Comparison of ENCODE assay signal across 8 cellular contexts in the genomic region with DNA sequence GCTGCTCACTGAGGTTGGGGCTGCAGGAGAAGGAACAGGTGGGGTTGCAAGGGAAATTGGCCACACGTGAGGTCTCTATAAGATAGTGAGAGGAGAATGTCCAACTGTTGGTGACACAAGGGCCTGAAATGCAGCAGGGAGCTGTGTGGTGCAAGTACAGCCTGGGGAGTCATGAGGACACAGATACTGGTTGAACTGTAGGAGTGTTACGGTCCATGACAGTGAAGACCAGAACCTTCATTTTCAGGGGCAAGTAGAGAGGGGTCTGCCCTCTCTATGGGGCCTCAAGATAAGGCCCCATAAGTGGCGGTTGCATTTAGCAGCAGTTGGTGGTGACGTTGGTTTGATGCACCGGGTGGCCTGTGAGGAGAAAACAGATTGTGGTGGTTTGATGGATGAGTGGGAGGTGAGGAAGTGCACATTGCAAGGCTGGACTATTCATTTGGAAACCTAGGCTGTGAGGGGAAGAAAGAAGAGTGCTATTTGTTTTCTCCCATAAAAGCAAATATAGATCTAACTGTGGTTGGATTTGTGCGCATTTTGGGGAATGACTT.
A peak's percentile ranks its signal among the peaks of the same experiment; 100 is the strongest.
DNase-seq lines count a peak whose midpoint lies in the region; ATAC-seq lines count a peak whose summit lies in the region.

No MANE protein-coding gene starts in this region.

- no peaks in the 10 kb centered on the region for H3K9me3 Mint-ChIP-seq in stimulated activated memory B cell treated with anti-CD40 and anti-IgM and Interleukin-4, amounts not matched to agents 10 μg/mL and 1 μg/mL and 100 μg/mL, for 72 hours

- H3K27me3 Mint-ChIP-seq in stimulated activated memory B cell treated with anti-CD40 and anti-IgM and Interleukin-4, amounts not matched to agents 10 μg/mL and 1 μg/mL and 100 μg/mL, for 72 hours = peaks cover 10% of the 10 kb centered on the region

- H3K36me3 Mint-ChIP-seq in stimulated activated memory B cell treated with anti-CD40 and anti-IgM and Interleukin-4, amounts not matched to agents 10 μg/mL and 1 μg/mL and 100 μg/mL, for 72 hours = no peaks in the 10 kb centered on the region

- H3K4me1 Mint-ChIP-seq in stimulated activated memory B cell treated with anti-CD40 and anti-IgM and Interleukin-4, amounts not matched to agents 10 μg/mL and 1 μg/mL and 100 μg/mL, for 72 hours = peaks cover 7% of the 10 kb centered on the region

- no peak overlapping the region for H3K4me3 Mint-ChIP-seq in stimulated activated memory B cell treated with anti-CD40 and anti-IgM and Interleukin-4, amounts not matched to agents 10 μg/mL and 1 μg/mL and 100 μg/mL, for 72 hours

- in situ Hi-C loops in KBM-7 (cut with MboI; ENCODE audit: low pct_unique_long_range_greater_than_20kb, low sequenced_read_pairs) = no loop called here

- H3K27ac Mint-ChIP-seq in stimulated activated memory B cell treated with anti-CD40 and anti-IgM and Interleukin-4, amounts not matched to agents 10 μg/mL and 1 μg/mL and 100 μg/mL, for 72 hours = no peak overlapping the region

- peak; percentile 55 for ATAC-seq in stimulated activated memory B cell treated with anti-CD40 and anti-IgM and Interleukin-4, amounts not matched to agents 10 μg/mL and 1 μg/mL and 100 μg/mL, for 72 hours

- peak; percentile 80 for DNase-seq in activated CD8-positive, alpha-beta memory T cell treated with anti-CD3 and anti-CD28 coated beads, Interleukin-2, amount 50 U/mL, for 48 hours
- no peak for DNase-seq in activated CD8-positive, alpha-beta memory T cell treated with anti-CD3 and anti-CD28 coated beads, Interleukin-2, amount 50 U/mL, for 4 hours
- DNase-seq in KBM-7 = peak; percentile 96
- DNase-seq in amniotic epithelial cell (ENCODE audit: low read depth) = peak; percentile 85
- no peak for DNase-seq in NCI-H748 (lab: John Stamatoyannopoulos, UW; ENCODE audit: unreplicated experiment)
- no peak for DNase-seq in NCI-H2227 treated with DMSO at 0.1 percent for 48 hours (lab: John Stamatoyannopoulos, UW)
- no peak for DNase-seq in GOT3 (lab: John Stamatoyannopoulos, UW)

Comparison
In these comparisons a context has a peak if more than half of its experiments do, and no peak if none do; other contexts are left out.
1. DNase-seq: peak in activated CD8-positive, alpha-beta memory T cell treated with anti-CD3 and anti-CD28 coated beads, Interleukin-2, amount 50 U/mL, for 48 hours (single experiment), KBM-7 (single experiment) and amniotic epithelial cell (single experiment); none in activated CD8-positive, alpha-beta memory T cell treated with anti-CD3 and anti-CD28 coated beads, Interleukin-2, amount 50 U/mL, for 4 hours (single experiment), NCI-H748 (single experiment), NCI-H2227 treated with DMSO at 0.1 percent for 48 hours (single experiment) and GOT3 (single experiment).